In the genomic region with DNA sequence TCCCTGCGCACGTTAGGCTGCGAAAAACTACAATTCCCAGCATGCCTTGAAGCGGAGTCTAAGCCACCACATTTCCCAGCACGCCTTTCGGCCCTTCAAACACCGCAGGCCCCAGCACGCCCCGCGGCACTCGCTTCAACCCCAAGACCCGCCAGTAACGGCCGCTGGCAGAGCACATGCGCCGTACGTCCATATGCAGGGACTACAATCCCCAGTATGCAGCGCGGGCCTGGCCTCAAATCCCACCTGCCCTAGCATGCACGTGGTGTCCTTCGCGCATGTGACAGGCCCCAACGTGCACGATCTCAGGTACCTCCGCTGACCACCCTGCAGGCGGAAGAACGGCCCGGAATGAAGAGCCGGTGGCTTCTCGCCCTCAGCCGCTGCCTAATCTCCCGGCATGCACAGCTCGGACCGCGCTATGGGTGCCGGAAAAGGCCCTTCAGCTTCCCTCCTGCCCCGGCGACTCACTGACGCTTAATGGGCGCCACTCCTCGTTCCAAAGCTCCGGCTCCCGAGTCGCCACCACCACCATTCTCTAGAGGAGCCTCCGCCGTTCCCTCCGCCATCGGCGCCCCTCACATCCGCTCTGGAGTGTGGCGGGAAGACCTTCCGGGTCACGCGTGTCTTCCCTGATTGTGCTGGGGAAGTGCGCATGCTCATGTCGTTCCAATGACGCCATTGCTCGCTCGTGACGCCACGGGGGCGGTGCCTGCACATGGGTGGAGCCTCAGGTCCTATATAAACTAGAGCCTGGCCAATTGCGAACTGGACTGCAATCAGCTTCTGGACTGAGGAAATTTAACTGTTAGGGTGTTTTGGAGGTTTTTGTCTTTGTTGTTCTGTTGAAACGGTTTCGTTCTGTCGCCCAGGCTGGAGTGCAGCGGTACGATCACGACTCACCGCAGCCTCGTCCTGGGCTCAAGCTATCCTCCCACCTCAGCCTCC, we compare ENCODE assay signal across 1 cellular context.
A peak's percentile ranks its signal among the peaks of the same experiment; 100 is the strongest.
TF ChIP-seq lines count a peak whose summit lies in the region.

A gene with protein sequence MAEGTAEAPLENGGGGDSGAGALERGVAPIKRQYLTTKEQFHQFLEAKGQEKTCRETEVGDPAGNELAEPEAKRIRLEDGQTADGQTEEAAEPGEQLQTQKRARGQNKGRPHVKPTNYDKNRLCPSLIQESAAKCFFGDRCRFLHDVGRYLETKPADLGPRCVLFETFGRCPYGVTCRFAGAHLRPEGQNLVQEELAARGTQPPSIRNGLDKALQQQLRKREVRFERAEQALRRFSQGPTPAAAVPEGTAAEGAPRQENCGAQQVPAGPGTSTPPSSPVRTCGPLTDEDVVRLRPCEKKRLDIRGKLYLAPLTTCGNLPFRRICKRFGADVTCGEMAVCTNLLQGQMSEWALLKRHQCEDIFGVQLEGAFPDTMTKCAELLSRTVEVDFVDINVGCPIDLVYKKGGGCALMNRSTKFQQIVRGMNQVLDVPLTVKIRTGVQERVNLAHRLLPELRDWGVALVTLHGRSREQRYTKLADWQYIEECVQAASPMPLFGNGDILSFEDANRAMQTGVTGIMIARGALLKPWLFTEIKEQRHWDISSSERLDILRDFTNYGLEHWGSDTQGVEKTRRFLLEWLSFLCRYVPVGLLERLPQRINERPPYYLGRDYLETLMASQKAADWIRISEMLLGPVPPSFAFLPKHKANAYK (minus strand): TSS at position 591 of the 948 bp plus-strand sequence. CDS start 22 bp downstream, at position 569.

TF ChIP-seq in HepG2, 621 proteins besides CTCF, POLR2A, EP300 and RAD21 (continued from another document and continues in another):
- TF ChIP-seq, protein P1, sequence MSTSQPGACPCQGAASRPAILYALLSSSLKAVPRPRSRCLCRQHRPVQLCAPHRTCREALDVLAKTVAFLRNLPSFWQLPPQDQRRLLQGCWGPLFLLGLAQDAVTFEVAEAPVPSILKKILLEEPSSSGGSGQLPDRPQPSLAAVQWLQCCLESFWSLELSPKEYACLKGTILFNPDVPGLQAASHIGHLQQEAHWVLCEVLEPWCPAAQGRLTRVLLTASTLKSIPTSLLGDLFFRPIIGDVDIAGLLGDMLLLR (CRISPR knock-in tag; IDR thresholded peaks at IDR 0.05): peak; percentile 99
- TF ChIP-seq, protein P2, sequence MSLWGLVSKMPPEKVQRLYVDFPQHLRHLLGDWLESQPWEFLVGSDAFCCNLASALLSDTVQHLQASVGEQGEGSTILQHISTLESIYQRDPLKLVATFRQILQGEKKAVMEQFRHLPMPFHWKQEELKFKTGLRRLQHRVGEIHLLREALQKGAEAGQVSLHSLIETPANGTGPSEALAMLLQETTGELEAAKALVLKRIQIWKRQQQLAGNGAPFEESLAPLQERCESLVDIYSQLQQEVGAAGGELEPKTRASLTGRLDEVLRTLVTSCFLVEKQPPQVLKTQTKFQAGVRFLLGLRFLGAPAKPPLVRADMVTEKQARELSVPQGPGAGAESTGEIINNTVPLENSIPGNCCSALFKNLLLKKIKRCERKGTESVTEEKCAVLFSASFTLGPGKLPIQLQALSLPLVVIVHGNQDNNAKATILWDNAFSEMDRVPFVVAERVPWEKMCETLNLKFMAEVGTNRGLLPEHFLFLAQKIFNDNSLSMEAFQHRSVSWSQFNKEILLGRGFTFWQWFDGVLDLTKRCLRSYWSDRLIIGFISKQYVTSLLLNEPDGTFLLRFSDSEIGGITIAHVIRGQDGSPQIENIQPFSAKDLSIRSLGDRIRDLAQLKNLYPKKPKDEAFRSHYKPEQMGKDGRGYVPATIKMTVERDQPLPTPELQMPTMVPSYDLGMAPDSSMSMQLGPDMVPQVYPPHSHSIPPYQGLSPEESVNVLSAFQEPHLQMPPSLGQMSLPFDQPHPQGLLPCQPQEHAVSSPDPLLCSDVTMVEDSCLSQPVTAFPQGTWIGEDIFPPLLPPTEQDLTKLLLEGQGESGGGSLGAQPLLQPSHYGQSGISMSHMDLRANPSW (CRISPR knock-in tag; IDR thresholded peaks at IDR 0.05; ENCODE audit: borderline replicate concordance): no peak; the same call in 1 of the 2 replicates
- TF ChIP-seq ZNF83 (CRISPR knock-in tag; IDR thresholded peaks at IDR 0.05; ENCODE audit: borderline replicate concordance): 0 out of 2 replicates have a peak, but pooled peaks have one; percentile 40
- TF ChIP-seq RFX1 (IDR thresholded peaks at IDR 0.05): no peak
- TF ChIP-seq, protein P3, sequence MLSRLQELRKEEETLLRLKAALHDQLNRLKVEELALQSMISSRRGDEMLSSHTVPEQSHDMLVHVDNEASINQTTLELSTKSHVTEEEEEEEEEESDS (CRISPR knock-in tag; IDR thresholded peaks at IDR 0.05; ENCODE audit: borderline replicate concordance): 0 out of 2 replicates have a peak, but pooled peaks have one; percentile 65
- no peak for TF ChIP-seq MIXL1 (CRISPR knock-in tag; IDR thresholded peaks at IDR 0.05)
- no peak for TF ChIP-seq ZNF746 (CRISPR knock-in tag; IDR thresholded peaks at IDR 0.05)
- TF ChIP-seq, protein P4, sequence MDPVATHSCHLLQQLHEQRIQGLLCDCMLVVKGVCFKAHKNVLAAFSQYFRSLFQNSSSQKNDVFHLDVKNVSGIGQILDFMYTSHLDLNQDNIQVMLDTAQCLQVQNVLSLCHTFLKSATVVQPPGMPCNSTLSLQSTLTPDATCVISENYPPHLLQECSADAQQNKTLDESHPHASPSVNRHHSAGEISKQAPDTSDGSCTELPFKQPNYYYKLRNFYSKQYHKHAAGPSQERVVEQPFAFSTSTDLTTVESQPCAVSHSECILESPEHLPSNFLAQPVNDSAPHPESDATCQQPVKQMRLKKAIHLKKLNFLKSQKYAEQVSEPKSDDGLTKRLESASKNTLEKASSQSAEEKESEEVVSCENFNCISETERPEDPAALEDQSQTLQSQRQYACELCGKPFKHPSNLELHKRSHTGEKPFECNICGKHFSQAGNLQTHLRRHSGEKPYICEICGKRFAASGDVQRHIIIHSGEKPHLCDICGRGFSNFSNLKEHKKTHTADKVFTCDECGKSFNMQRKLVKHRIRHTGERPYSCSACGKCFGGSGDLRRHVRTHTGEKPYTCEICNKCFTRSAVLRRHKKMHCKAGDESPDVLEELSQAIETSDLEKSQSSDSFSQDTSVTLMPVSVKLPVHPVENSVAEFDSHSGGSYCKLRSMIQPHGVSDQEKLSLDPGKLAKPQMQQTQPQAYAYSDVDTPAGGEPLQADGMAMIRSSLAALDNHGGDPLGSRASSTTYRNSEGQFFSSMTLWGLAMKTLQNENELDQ (CRISPR knock-in tag; IDR thresholded peaks at IDR 0.05; ENCODE audit: borderline replicate concordance): no peak
- peak; percentile 40 for TF ChIP-seq RXRB (CRISPR knock-in tag; IDR thresholded peaks at IDR 0.05; ENCODE audit: borderline replicate concordance)
- peak; percentile 92 for TF ChIP-seq RAD51 (IDR thresholded peaks at IDR 0.05; ENCODE audit: borderline replicate concordance)
- peak; percentile 20; the same call in 1 of the 2 replicates for TF ChIP-seq RFX5 (IDR thresholded peaks at IDR 0.05; ENCODE audit: low read depth, low read length)
- TF ChIP-seq, protein P5, sequence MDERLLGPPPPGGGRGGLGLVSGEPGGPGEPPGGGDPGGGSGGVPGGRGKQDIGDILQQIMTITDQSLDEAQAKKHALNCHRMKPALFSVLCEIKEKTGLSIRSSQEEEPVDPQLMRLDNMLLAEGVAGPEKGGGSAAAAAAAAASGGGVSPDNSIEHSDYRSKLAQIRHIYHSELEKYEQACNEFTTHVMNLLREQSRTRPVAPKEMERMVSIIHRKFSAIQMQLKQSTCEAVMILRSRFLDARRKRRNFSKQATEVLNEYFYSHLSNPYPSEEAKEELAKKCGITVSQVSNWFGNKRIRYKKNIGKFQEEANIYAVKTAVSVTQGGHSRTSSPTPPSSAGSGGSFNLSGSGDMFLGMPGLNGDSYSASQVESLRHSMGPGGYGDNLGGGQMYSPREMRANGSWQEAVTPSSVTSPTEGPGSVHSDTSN (CRISPR knock-in tag; IDR thresholded peaks at IDR 0.05): no peak
- TF ChIP-seq ZNF564 (CRISPR knock-in tag; IDR thresholded peaks at IDR 0.05): no peak; the same call in 1 of the 2 replicates
- no peak for TF ChIP-seq NR2F1 (CRISPR knock-in tag; IDR thresholded peaks at IDR 0.05)
- TF ChIP-seq RBM22 (optimal IDR thresholded peaks at IDR 0.05; ENCODE audit: low read length): no peak
- peak; percentile 66; the same call in 1 of the 2 replicates for TF ChIP-seq ZNF792 (CRISPR knock-in tag; IDR thresholded peaks at IDR 0.05)
- no peak; the same call in 1 of the 2 replicates for TF ChIP-seq MIER2 (CRISPR knock-in tag; IDR thresholded peaks at IDR 0.05)
- TF ChIP-seq SOX13 (IDR thresholded peaks at IDR 0.05): no peak
- peak in 1 of 2 experiments; percentile 22; a peak in 2 of 4 replicates for TF ChIP-seq SOX13 (CRISPR knock-in tag; conservative IDR thresholded peaks at IDR 0.05 in 1 of 2, IDR thresholded peaks at IDR 0.05 in 1 of 2)
- peak; percentile 90 for TF ChIP-seq ZNF543 (CRISPR knock-in tag; IDR thresholded peaks at IDR 0.05)
- 0 out of 2 replicates have a peak, but pooled peaks have one; percentile 68 for TF ChIP-seq ZC3H13 (CRISPR knock-in tag; IDR thresholded peaks at IDR 0.05)
- TF ChIP-seq HCFC1 (IDR thresholded peaks at IDR 0.05; ENCODE audit: low read depth, low read length): peak; percentile 93
- TF ChIP-seq, protein P6, sequence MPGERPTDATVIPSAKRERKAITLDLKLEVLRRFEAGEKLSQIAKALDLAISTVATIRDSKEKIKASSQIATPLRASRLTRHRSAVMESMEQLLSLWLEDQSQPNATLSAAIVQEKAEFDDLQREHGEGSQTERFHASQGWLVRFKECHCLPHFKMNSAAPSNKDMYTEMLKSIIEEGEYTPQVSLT (CRISPR knock-in tag; IDR thresholded peaks at IDR 0.05; ENCODE audit: borderline replicate concordance, low read depth): no peak
- TF ChIP-seq, protein P7, sequence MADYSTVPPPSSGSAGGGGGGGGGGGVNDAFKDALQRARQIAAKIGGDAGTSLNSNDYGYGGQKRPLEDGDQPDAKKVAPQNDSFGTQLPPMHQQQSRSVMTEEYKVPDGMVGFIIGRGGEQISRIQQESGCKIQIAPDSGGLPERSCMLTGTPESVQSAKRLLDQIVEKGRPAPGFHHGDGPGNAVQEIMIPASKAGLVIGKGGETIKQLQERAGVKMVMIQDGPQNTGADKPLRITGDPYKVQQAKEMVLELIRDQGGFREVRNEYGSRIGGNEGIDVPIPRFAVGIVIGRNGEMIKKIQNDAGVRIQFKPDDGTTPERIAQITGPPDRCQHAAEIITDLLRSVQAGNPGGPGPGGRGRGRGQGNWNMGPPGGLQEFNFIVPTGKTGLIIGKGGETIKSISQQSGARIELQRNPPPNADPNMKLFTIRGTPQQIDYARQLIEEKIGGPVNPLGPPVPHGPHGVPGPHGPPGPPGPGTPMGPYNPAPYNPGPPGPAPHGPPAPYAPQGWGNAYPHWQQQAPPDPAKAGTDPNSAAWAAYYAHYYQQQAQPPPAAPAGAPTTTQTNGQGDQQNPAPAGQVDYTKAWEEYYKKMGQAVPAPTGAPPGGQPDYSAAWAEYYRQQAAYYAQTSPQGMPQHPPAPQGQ (CRISPR knock-in tag; IDR thresholded peaks at IDR 0.05; ENCODE audit: borderline replicate concordance): no peak
- TF ChIP-seq JUNB (CRISPR knock-in tag; IDR thresholded peaks at IDR 0.05; ENCODE audit: borderline replicate concordance): no peak
- TF ChIP-seq SMARCE1 (IDR thresholded peaks at IDR 0.05; ENCODE audit: borderline replicate concordance): no peak
- TF ChIP-seq IRX3 (CRISPR knock-in tag; IDR thresholded peaks at IDR 0.05; ENCODE audit: borderline replicate concordance, low read depth): peak; percentile 93
- TF ChIP-seq ZFP41 (CRISPR knock-in tag; IDR thresholded peaks at IDR 0.05; ENCODE audit: borderline replicate concordance): no peak
- TF ChIP-seq, protein P8, sequence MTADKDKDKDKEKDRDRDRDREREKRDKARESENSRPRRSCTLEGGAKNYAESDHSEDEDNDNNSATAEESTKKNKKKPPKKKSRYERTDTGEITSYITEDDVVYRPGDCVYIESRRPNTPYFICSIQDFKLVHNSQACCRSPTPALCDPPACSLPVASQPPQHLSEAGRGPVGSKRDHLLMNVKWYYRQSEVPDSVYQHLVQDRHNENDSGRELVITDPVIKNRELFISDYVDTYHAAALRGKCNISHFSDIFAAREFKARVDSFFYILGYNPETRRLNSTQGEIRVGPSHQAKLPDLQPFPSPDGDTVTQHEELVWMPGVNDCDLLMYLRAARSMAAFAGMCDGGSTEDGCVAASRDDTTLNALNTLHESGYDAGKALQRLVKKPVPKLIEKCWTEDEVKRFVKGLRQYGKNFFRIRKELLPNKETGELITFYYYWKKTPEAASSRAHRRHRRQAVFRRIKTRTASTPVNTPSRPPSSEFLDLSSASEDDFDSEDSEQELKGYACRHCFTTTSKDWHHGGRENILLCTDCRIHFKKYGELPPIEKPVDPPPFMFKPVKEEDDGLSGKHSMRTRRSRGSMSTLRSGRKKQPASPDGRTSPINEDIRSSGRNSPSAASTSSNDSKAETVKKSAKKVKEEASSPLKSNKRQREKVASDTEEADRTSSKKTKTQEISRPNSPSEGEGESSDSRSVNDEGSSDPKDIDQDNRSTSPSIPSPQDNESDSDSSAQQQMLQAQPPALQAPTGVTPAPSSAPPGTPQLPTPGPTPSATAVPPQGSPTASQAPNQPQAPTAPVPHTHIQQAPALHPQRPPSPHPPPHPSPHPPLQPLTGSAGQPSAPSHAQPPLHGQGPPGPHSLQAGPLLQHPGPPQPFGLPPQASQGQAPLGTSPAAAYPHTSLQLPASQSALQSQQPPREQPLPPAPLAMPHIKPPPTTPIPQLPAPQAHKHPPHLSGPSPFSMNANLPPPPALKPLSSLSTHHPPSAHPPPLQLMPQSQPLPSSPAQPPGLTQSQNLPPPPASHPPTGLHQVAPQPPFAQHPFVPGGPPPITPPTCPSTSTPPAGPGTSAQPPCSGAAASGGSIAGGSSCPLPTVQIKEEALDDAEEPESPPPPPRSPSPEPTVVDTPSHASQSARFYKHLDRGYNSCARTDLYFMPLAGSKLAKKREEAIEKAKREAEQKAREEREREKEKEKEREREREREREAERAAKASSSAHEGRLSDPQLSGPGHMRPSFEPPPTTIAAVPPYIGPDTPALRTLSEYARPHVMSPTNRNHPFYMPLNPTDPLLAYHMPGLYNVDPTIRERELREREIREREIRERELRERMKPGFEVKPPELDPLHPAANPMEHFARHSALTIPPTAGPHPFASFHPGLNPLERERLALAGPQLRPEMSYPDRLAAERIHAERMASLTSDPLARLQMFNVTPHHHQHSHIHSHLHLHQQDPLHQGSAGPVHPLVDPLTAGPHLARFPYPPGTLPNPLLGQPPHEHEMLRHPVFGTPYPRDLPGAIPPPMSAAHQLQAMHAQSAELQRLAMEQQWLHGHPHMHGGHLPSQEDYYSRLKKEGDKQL (CRISPR knock-in tag; IDR thresholded peaks at IDR 0.05; ENCODE audit: low read depth): peak; percentile 46; the same call in 1 of the 2 replicates
- no peak; the same call in none of the 2 replicates for TF ChIP-seq ZNF317 (CRISPR knock-in tag; IDR thresholded peaks at IDR 0.05)
- no peak for TF ChIP-seq ZSCAN20 (CRISPR knock-in tag; IDR thresholded peaks at IDR 0.05; ENCODE audit: borderline replicate concordance)
- TF ChIP-seq AGO2 (optimal IDR thresholded peaks at IDR 0.05; ENCODE audit: low read depth, low read length): no peak
- TF ChIP-seq ZNF747 (CRISPR knock-in tag; IDR thresholded peaks at IDR 0.05; ENCODE audit: borderline replicate concordance): peak; percentile 86
- TF ChIP-seq SALL1 (CRISPR knock-in tag; IDR thresholded peaks at IDR 0.05): peak; percentile 92
- 0 out of 2 replicates have a peak, but pooled peaks have one; percentile 75 for TF ChIP-seq ZNF775 (CRISPR knock-in tag; IDR thresholded peaks at IDR 0.05; ENCODE audit: borderline replicate concordance)
- peak; percentile 91; the same call in 1 of the 2 replicates for TF ChIP-seq ZNF333 (CRISPR knock-in tag; IDR thresholded peaks at IDR 0.05; ENCODE audit: borderline replicate concordance)
- no peak for TF ChIP-seq HNRNPH1 (optimal IDR thresholded peaks at IDR 0.05; ENCODE audit: low read depth, low read length)
- TF ChIP-seq FOXJ3 (CRISPR knock-in tag; IDR thresholded peaks at IDR 0.05; ENCODE audit: borderline replicate concordance): no peak
